In the genomic region with DNA sequence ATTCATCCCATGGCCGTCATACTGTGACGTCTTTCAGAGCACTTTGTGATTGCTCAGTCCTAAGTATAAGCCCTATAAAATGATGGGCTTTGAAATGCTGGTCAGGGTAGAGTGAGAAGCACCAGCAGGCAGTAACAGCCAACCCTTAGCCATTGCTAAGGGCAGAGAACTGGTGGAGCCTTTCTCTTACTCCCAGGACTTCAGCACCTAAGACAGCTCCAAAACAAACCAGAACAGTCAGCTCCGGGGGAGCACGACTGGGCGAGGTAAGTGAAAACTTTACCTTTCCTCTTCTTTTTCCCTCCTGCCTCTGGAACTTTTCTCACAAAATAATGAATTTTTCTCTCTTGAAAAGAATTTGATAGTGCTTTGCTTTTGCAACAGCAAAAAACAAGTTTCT, we compare ENCODE assay signal across 11 cellular contexts. TPM values are rescaled to one million over a fixed set of nuclear protein-coding genes. Genes with fewer than 3 reads are reported as not detected.
DNase-seq lines count a peak whose midpoint lies in the region; ATAC-seq and TF ChIP-seq lines count a peak whose summit lies in the region.
"Had no signal": no experiment of that assay in that cellular context is flagged by ENCODE, and none has a peak within 500 bp of the region (broad histone marks: within the 10 kb centered on the region; RNA-seq: fewer than 3 reads in every experiment).

Gene VIP (plus strand): TSS at position 104 of the 400 bp plus-strand sequence. CDS start 1,381 bp downstream, outside the sequence.

- H3K9ac ChIP-seq in HCT116 (ENCODE audit: low read length) (no peak within 1 kb of the TSS), endodermal cell (ENCODE audit: extremely low read depth, low read length, poor library complexity, severe bottlenecking) (no peak within 1 kb of the TSS)

- 11 to 18% methylated on average over 5 of the region's 5 CpGs for WGBS in endodermal cell (ENCODE audit: insufficient coverage in 1 of 2, insufficient read length in 1 of 2), 2 experiments

- TF ChIP-seq CTCF in HCT116 (IDR thresholded peaks at IDR 0.05 in 2 of 3, conservative IDR thresholded peaks at IDR 0.05 in 1 of 3; ENCODE audit: borderline replicate concordance in 1 of 3, insufficient read depth in 1 of 3, low read depth in 2 of 3, low read length in 2 of 3), result no peak
- no peak for TF ChIP-seq CTCF in endodermal cell (conservative IDR thresholded peaks at IDR 0.05)
- no peak for TF ChIP-seq CTCF in progenitor cell of endocrine pancreas (IDR thresholded peaks at IDR 0.05; ENCODE audit: unreplicated experiment)
- no peak for TF ChIP-seq CTCF in left ventricle myocardium inferior (IDR thresholded peaks at IDR 0.05; ENCODE audit: borderline replicate concordance)

- H3K27me3 ChIP-seq in HCT116 (ENCODE audit: insufficient read depth, low read length) (peaks cover 41% of the 10 kb centered on the region), endodermal cell (ENCODE audit: control insufficient read depth, insufficient read depth, low read length, poor library complexity, severe bottlenecking) (no peaks in the 10 kb centered on the region), left ventricle myocardium inferior (ENCODE audit: low read depth) (no peaks in the 10 kb centered on the region)
- H3K27me3 ChIP-seq: right atrium auricular region had no signal

- H3K9me3 ChIP-seq in HCT116 (ENCODE audit: control insufficient read depth in 1 of 2, insufficient read depth in 1 of 2, low read depth in 1 of 2, low read length in 2 of 2), result no peaks in the 10 kb centered on the region
- no peaks in the 10 kb centered on the region for H3K9me3 ChIP-seq in endodermal cell (ENCODE audit: control insufficient read depth, low read length)
- no peaks in the 10 kb centered on the region for H3K9me3 ChIP-seq in left ventricle myocardium inferior (replicated peaks)
- H3K9me3 ChIP-seq: right atrium auricular region had no signal

- H3K4me3 ChIP-seq in HCT116 (replicated peaks in 1 of 2; ENCODE audit: low read depth in 1 of 2, low read length in 2 of 2) (no peak within 1 kb of the TSS), endodermal cell (ENCODE audit: low read length) (no peak within 1 kb of the TSS), left ventricle myocardium inferior (no peak within 1 kb of the TSS)
- H3K4me3 ChIP-seq: right atrium auricular region had no signal

- ATAC-seq in HCT116 (0 out of 2 replicates have a peak, but pooled peaks have one; percentile 46), GM21526 (IDR thresholded peaks at IDR 0.05; ENCODE audit: low FRiP score, unreplicated experiment) (no peak)
- ATAC-seq: stimulated activated naive CD8-positive, alpha-beta T cell treated with anti-CD3 and anti-CD28 coated beads, Interleukin-15, Interleukin-2, amounts not matched to agents 100 U/mL and 50 U/mL, for 24 hours had no signal

- POLR2A ChIA-PET in HCT116 (lab: Charles Lee), result no interaction called here

- H3K9me3 Mint-ChIP-seq in endodermal cell (no peaks in the 10 kb centered on the region), progenitor cell of endocrine pancreas (ENCODE audit: low read depth) (no peaks in the 10 kb centered on the region)
- H3K9me3 Mint-ChIP-seq: activated naive CD4-positive, alpha-beta T cell treated with anti-CD3 and anti-CD28 coated beads for 36 hours had no signal

- no peak within 1 kb of the TSS for H3K27ac ChIP-seq in HCT116 (ENCODE audit: low read depth, low read length)
- no peak within 1 kb of the TSS for H3K27ac ChIP-seq in endodermal cell (ENCODE audit: low read depth, low read length)
- H3K27ac ChIP-seq in left ventricle myocardium inferior (replicated peaks), result no peak within 1 kb of the TSS
- H3K27ac ChIP-seq: right atrium auricular region had no signal

- CTCF ChIA-PET in HCT116 (lab: Charles Lee), result interaction anchor here (4.7 kb wide), 1 partner anchor 197 kb away, joined by 103 read pairs; no protein-coding TSS in a partner anchor

- no peaks in the 10 kb centered on the region for H3K9me2 ChIP-seq in HCT116 (ENCODE audit: insufficient read depth)

- H3K4me3 Mint-ChIP-seq in endodermal cell (no peak within 1 kb of the TSS), progenitor cell of endocrine pancreas (ENCODE audit: low read depth) (no peak within 1 kb of the TSS)
- H3K4me3 Mint-ChIP-seq: activated naive CD4-positive, alpha-beta T cell treated with anti-CD3 and anti-CD28 coated beads for 36 hours had no signal

- DNase-seq in HCT116 (ENCODE audit: low read depth, low spot score), result no peak
- peak; percentile 84 for DNase-seq in endodermal cell
- DNase-seq in progenitor cell of endocrine pancreas (ENCODE audit: low spot score, unreplicated experiment), result peak; percentile 28
- no peak for DNase-seq in left ventricle myocardium inferior
- DNase-seq in retina, result no peak
- DNase-seq: activated naive CD4-positive, alpha-beta T cell treated with anti-CD3 and anti-CD28 coated beads for 36 hours; NCI-H1092; stimulated activated naive CD8-positive, alpha-beta T cell treated with anti-CD3 and anti-CD28 coated beads, Interleukin-15, Interleukin-2, amounts not matched to agents 100 U/mL and 50 U/mL, for 24 hours had no signal

- H3K27ac Mint-ChIP-seq in endodermal cell (no peak within 1 kb of the TSS), progenitor cell of endocrine pancreas (no peak within 1 kb of the TSS)
- H3K27ac Mint-ChIP-seq: activated naive CD4-positive, alpha-beta T cell treated with anti-CD3 and anti-CD28 coated beads for 36 hours had no signal

- H3K79me2 ChIP-seq in HCT116 (ENCODE audit: insufficient read depth, low read length), result no peaks in the 10 kb centered on the region

- no peak for TF ChIP-seq RAD21 in HCT116 (IDR thresholded peaks at IDR 0.05; ENCODE audit: low read depth)

- intact Hi-C loops in HCT116 (cut with micrococcal nuclease) (loop anchor here (5.0 kb wide), 1 partner anchor 112 kb away; no protein-coding TSS in a partner anchor), left ventricle myocardium inferior (cut with micrococcal nuclease) (no loop called here)

- no peaks in the 10 kb centered on the region; a peak in 1 of 4 replicates for H3K4me1 ChIP-seq in HCT116 (ENCODE audit: control insufficient read depth in 1 of 2, insufficient read depth in 2 of 2, low read length in 2 of 2)
- H3K4me1 ChIP-seq in endodermal cell (ENCODE audit: control insufficient read depth, insufficient read depth, low read length), result no peaks in the 10 kb centered on the region
- no peaks in the 10 kb centered on the region for H3K4me1 ChIP-seq in left ventricle myocardium inferior
- H3K4me1 ChIP-seq: right atrium auricular region had no signal

- H3K36me3 ChIP-seq in HCT116 (ENCODE audit: control insufficient read depth in 1 of 2, insufficient read depth in 2 of 2, low read length in 2 of 2) (no peaks in the 10 kb centered on the region), endodermal cell (ENCODE audit: control insufficient read depth, insufficient read depth, low read length) (no peaks in the 10 kb centered on the region), left ventricle myocardium inferior (no peaks in the 10 kb centered on the region)
- H3K36me3 ChIP-seq: right atrium auricular region had no signal

- TF ChIP-seq POLR2A in HCT116 (IDR thresholded peaks at IDR 0.05; ENCODE audit: borderline replicate concordance, extremely low read depth, insufficient read depth, insufficient read length), result no peak

- no peak within 1 kb of the TSS for H3K4me2 ChIP-seq in HCT116 (ENCODE audit: low read length)

- H3K27me3 Mint-ChIP-seq in endodermal cell (ENCODE audit: insufficient read depth), result no peaks in the 10 kb centered on the region
- no peaks in the 10 kb centered on the region for H3K27me3 Mint-ChIP-seq in progenitor cell of endocrine pancreas

- H3K36me3 Mint-ChIP-seq in endodermal cell (ENCODE audit: low read depth), result no peaks in the 10 kb centered on the region
- no peaks in the 10 kb centered on the region for H3K36me3 Mint-ChIP-seq in progenitor cell of endocrine pancreas (ENCODE audit: insufficient read depth)

- RAD21 ChIA-PET in HCT116 (lab: Charles Lee; ENCODE audit: low non-redundant PET in 1 of 2, low total read pairs in 2 of 2, uncharacterized antibody in 2 of 2, unreplicated experiment in 2 of 2), result no interaction called here

- H4K20me1 ChIP-seq in HCT116 (ENCODE audit: insufficient read depth), result no peaks in the 10 kb centered on the region

- BruUV-seq in HCT116 (replicated peaks; lab: Mats Ljungman, UMichigan), result no TSS peak

- H3K4me1 Mint-ChIP-seq in endodermal cell (no peaks in the 10 kb centered on the region), progenitor cell of endocrine pancreas (ENCODE audit: low read depth) (no peaks in the 10 kb centered on the region)

- no peak within 1 kb of the TSS for H2AFZ ChIP-seq in HCT116 (ENCODE audit: low read depth, low read length, poor library complexity, severe bottlenecking)

TF ChIP-seq in HCT116, 20 proteins besides CTCF, POLR2A, EP300 and RAD21 (continues in another document):
- TF ChIP-seq JUND (IDR thresholded peaks at IDR 0.05), result no peak
- no peak for TF ChIP-seq YY1 (IDR thresholded peaks at IDR 0.05; ENCODE audit: extremely low read depth, insufficient replicate concordance, low read depth, low read length)

RNA-seq across cellular contexts. Expression of gene VIP, which starts in this region (rescaled TPM):
- total RNA-seq in HCT116 (2021; ENCODE audit: unreplicated experiment) (not detected), endodermal cell (not detected), progenitor cell of endocrine pancreas (not detected in 2 replicates), left ventricle myocardium inferior (0.55 TPM)
- polyA plus RNA-seq in HCT116 (2012), result not detected in 2 replicates
- not detected for polyA plus RNA-seq in PFSK-1 (2012; ENCODE audit: insufficient read length, low read depth)
- 0.32 TPM for polyA plus RNA-seq in endodermal cell (2013, experiment 1 of 2)
- polyA plus RNA-seq in endodermal cell (2013, experiment 2 of 2), result 0.37 TPM
- total RNA-seq: activated naive CD4-positive, alpha-beta T cell treated with anti-CD3 and anti-CD28 coated beads for 36 hours had no signal

Comparison
In these comparisons a context has a peak if more than half of its experiments do, and no peak if none do; other contexts are left out.
1. Peak in ATAC-seq in HCT116; RNA of the gene not detected or under 1 TPM.
2. Peak in DNase-seq in endodermal cell; RNA of the gene not detected or under 1 TPM.
3. Peak in DNase-seq in progenitor cell of endocrine pancreas; RNA of the gene not detected or under 1 TPM.